Comparison of ENCODE assay signal across 8 cellular contexts in the genomic region with DNA sequence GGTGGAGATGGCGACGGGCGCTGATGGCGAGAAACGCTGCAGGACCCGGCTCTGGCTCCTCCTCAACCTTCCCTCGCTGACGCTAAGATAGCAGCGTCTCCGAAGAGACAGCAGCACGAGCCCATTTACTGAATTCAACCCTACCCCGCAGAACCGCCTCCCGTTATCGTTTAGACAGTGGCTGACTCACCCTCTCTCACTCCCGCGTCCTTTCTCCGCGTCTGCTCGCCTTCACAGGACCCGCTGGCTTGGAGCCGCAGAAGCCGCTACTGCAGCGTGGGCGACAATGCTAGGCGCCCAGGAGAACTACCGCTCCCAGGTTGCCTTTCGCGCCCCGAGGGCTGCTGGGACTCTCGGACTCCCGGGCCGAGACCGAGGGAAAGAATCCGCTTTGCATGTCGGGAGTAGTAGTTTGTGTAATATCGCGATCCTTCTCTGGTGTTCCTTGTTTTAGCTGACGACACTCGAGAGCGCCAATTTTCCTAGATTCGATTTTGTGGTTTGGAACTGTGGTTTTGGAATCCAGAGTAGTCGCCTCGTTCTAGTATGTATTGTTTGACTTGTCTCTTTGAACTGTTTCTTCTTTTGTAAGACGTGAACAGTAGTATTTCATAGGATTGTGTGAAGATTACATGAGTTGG. TPM values are rescaled to one million over a fixed set of nuclear protein-coding genes. Genes with fewer than 3 reads are reported as not detected.
DNase-seq lines count a peak whose midpoint lies in the region; ATAC-seq, FAIRE-seq and TF ChIP-seq lines count a peak whose summit lies in the region.

Gene KBTBD6 (minus strand): TSS at position 291 of the 641 bp plus-strand sequence. CDS start 291 bp downstream, outside the sequence.

- no peak for TF ChIP-seq CTCF in cardiac muscle cell (IDR thresholded peaks at IDR 0.05; ENCODE audit: low read depth, low read length)
- no peak for TF ChIP-seq CTCF in pancreas (IDR thresholded peaks at IDR 0.05)
- no peak for TF ChIP-seq CTCF in tibial artery (IDR thresholded peaks at IDR 0.05)

- peak; percentile 96 for ATAC-seq in HG02840 (IDR thresholded peaks at IDR 0.05; ENCODE audit: low FRiP score, unreplicated experiment)
- ATAC-seq in pancreas, result peak; percentile 98 to 99 (median 98)

- 0 to 1% (median 0%) methylated on average over 45 of the region's 45 CpGs for WGBS in adipose tissue, 3 donors
- WGBS in pancreas, 2 donors, result 0% methylated on average over 45 of the region's 45 CpGs

- peak; percentile 68; the same call in 1 of the 2 replicates for TF ChIP-seq POLR2A in GM12892 (IDR thresholded peaks at IDR 0.05; ENCODE audit: low read depth, low read length)

- H3K27me3 ChIP-seq in cardiac muscle cell, result no peaks in the 10 kb centered on the region
- no peaks in the 10 kb centered on the region for H3K27me3 ChIP-seq in pancreas
- no peaks in the 10 kb centered on the region for H3K27me3 ChIP-seq in tibial artery

- H3K4me3 ChIP-seq in cardiac muscle cell (peak within 1 kb of the TSS; percentile 72), pancreas (peak within 1 kb of the TSS; percentile 42 to 81 (median 65)), tibial artery (peak within 1 kb of the TSS; percentile 61 to 86)

- H3K27ac ChIP-seq in adipose tissue (ENCODE audit: low read depth, low read length) (peak within 1 kb of the TSS; percentile 64), cardiac muscle cell (peak within 1 kb of the TSS; percentile 41), pancreas (peak within 1 kb of the TSS; percentile 18 to 79 (median 56)), tibial artery (peak within 1 kb of the TSS; percentile 75 to 82)

- peaks cover 35% of the 10 kb centered on the region for H3K4me1 ChIP-seq in cardiac muscle cell (ENCODE audit: low read depth)
- peaks cover 8 to 20% (median 15%) of the 10 kb centered on the region in 3 donors for H3K4me1 ChIP-seq in pancreas
- H3K4me1 ChIP-seq in tibial artery, result peaks cover 0 to 44% (median 16%) of the 10 kb centered on the region in 4 donors

- peak; percentile 99 for FAIRE-seq in GM12892 (lab: Jason Lieb, UNC)
- peak; percentile 92 for FAIRE-seq in pancreas (lab: Jason Lieb, UNC)

- H3K9me3 ChIP-seq in cardiac muscle cell (ENCODE audit: low read depth) (no peaks in the 10 kb centered on the region), pancreas (no peaks in the 10 kb centered on the region), tibial artery (no peaks in the 10 kb centered on the region)

- intact Hi-C loops in pancreas (cut with DNase I) (no loop called here), tibial artery (cut with DNase I; ENCODE audit: low total_unique reads) (loop anchor here (2.0 to 5.0 kb wide), 2 partner anchors 62 to 80 kb away; partner anchors contain the start of gene KBTBD7)

- H3K36me3 ChIP-seq in cardiac muscle cell, result peaks cover 2% of the 10 kb centered on the region
- H3K36me3 ChIP-seq in pancreas, result no peaks in the 10 kb centered on the region
- no peaks in the 10 kb centered on the region for H3K36me3 ChIP-seq in tibial artery

- DNase-seq in GM12892 (ENCODE audit: insufficient read length), result peak; percentile 78
- peak; percentile 84 for DNase-seq in NCI-H1436 (lab: John Stamatoyannopoulos, UW)
- DNase-seq in SW480 (ENCODE audit: low spot score), result peak; percentile 99
- DNase-seq in cardiac muscle cell (ENCODE audit: low read depth in 1 of 2, low spot score in 1 of 2), result peak; percentile 98 to 99
- peak; percentile 92 to 97 (median 95) for DNase-seq in pancreas
- DNase-seq in tibial artery, result peak; percentile 96 to 97

RNA-seq across cellular contexts. Expression of gene KBTBD6, which starts in this region (rescaled TPM):
- polyA plus RNA-seq in GM12892 (2012; ENCODE audit: missing spikeins), result 1.9 TPM
- polyA plus RNA-seq in adipose tissue, result 1 to 10 TPM; 1.5 to 2.1 (median 1.7) TPM
- 8.6 and 13.8 TPM in 2 replicates for total RNA-seq in cardiac muscle cell
- polyA plus RNA-seq in cardiac muscle cell, result 7.9 and 10.2 TPM in 2 replicates
- 1 to 10 TPM; 1.9 to 4.4 (median 3.8) TPM for total RNA-seq in pancreas
- polyA plus RNA-seq in pancreas, result 1 to 10 TPM; 1.8 to 3.6 TPM

Comparison
In these comparisons a context has a peak if more than half of its experiments do, and no peak if none do; other contexts are left out.
1. Peak in every context shown above with its lines: DNase-seq, ATAC-seq, H3K4me3 ChIP-seq and H3K27ac ChIP-seq.